20 cellular contexts compared by ENCODE assay signal in genomic region chr19:31140717-31141116, GRCh38.
DNase-seq lines count a peak whose midpoint lies in the region; ATAC-seq and TF ChIP-seq lines count a peak whose summit lies in the region.
"Had no signal": no experiment of that assay in that cellular context is flagged by ENCODE, and none has a peak within 500 bp of the region (broad histone marks: within the 10 kb centered on the region; RNA-seq: fewer than 3 reads in every experiment).

No MANE protein-coding gene starts in this region.

- no peaks in the 10 kb centered on the region for H3K27me3 ChIP-seq in H9 (ENCODE audit: insufficient read depth, low read length)
- H3K27me3 ChIP-seq: BE2C, esophagus squamous epithelium, Peyer's patch, suprapubic skin had no signal

- H3K79me1 ChIP-seq in H9 (ENCODE audit: insufficient read depth, low read depth, low read length, poor library complexity, severe bottlenecking) = no peaks in the 10 kb centered on the region

- no peak for ATAC-seq in HG03460 (IDR thresholded peaks at IDR 0.05; ENCODE audit: unreplicated experiment)
- ATAC-seq in GM19351 (IDR thresholded peaks at IDR 0.05; ENCODE audit: unreplicated experiment) = no peak
- ATAC-seq: activated T-cell treated with anti-CD3 and anti-CD28 coated beads, Interleukin-2, amount 50 U/mL, for 72 hours had no signal

- CTCF ChIA-PET in AG04449 (lab: Yijun Ruan, JAX) = interaction anchor here (0.5 to 1.6 kb wide), 10 partner anchors 8 to 186 kb away, joined by 3 to 5 read pairs (median 3); no protein-coding TSS in a partner anchor

- no peak overlapping the region for H3K14ac ChIP-seq in H9 (ENCODE audit: insufficient read depth, low read length)

- H2AK5ac ChIP-seq in H9 (ENCODE audit: insufficient read length, low read length) = no peak overlapping the region

- H3T11ph ChIP-seq in H9 (ENCODE audit: low read length) = no peak overlapping the region

- H3K23ac ChIP-seq in H9 (ENCODE audit: insufficient read length, low read depth, low read length) = no peak overlapping the region

- no peaks in the 10 kb centered on the region for H4K20me1 ChIP-seq in H9 (ENCODE audit: control insufficient read depth, insufficient read depth, insufficient read length)

- H2BK15ac ChIP-seq in H9 (ENCODE audit: low read depth, low read length) = no peak overlapping the region

- H3K4me3 ChIP-seq in AG04449 (ENCODE audit: low read depth, low read length) (no peak overlapping the region), cardiac fibroblast (replicated peaks in 1 of 2; ENCODE audit: low read depth in 2 of 2, low read length in 2 of 2) (no peak overlapping the region)
- H3K4me3 ChIP-seq: esophagus squamous epithelium, Peyer's patch, suprapubic skin had no signal

- WGBS in H9 (ENCODE audit: extremely low coverage, insufficient read length, low lambda C conversion rate) = no CpG with 5 or more reads among the region's 6 CpGs

- no peak overlapping the region for H3K4me3 Mint-ChIP-seq in H9
- H3K4me3 Mint-ChIP-seq: activated T-cell treated with anti-CD3 and anti-CD28 coated beads, Interleukin-2, amount 50 U/mL, for 72 hours; T-helper 1 cell treated with Interleukin-12 subunit alpha and Interleukin-12 subunit beta and Interleukin-4 antibody, amounts not matched to agents 30 μg/mL and 1 μg/mL, for 36 hours had no signal

- H3K27me3 Mint-ChIP-seq in H9 (ENCODE audit: low read depth) = peaks cover 1% of the 10 kb centered on the region; the same call in 1 of the 2 replicates

- no peak overlapping the region for H3K56ac ChIP-seq in H9 (ENCODE audit: insufficient read length, low read depth, low read length)

- no peak overlapping the region for H2BK20ac ChIP-seq in H9 (ENCODE audit: low read depth, low read length, poor library complexity, severe bottlenecking)

- no peaks in the 10 kb centered on the region; a peak in 1 of 7 replicates for H3K36me3 Mint-ChIP-seq in H9 (ENCODE audit: insufficient read depth in 1 of 3, low read depth in 3 of 3)

- H3K9me3 ChIP-seq in H9 (ENCODE audit: control insufficient read depth, low read depth, low read length) = no peaks in the 10 kb centered on the region
- H3K9me3 ChIP-seq: BE2C, esophagus squamous epithelium, Peyer's patch, suprapubic skin had no signal

- no peak overlapping the region for H3K27ac ChIP-seq in H9 (ENCODE audit: insufficient read length, low read depth, low read length)
- H3K27ac ChIP-seq: esophagus squamous epithelium, Peyer's patch, suprapubic skin had no signal

- H2BK12ac ChIP-seq in H9 (ENCODE audit: insufficient read length, low read depth, low read length) = no peak overlapping the region

- TF ChIP-seq CTCF in AG04449 (IDR thresholded peaks at IDR 0.05; ENCODE audit: insufficient read depth, low read length, missing control alignments) (peak; percentile 9), cardiac fibroblast (IDR thresholded peaks at IDR 0.05; ENCODE audit: low read depth, low read length) (no peak), H9 (conservative IDR thresholded peaks at IDR 0.05) (no peak)

- no peak overlapping the region for H3K4ac ChIP-seq in H9 (ENCODE audit: low read depth, low read length)

- no peak overlapping the region for H2BK5ac ChIP-seq in H9 (ENCODE audit: insufficient read length, low read length)

- H3K18ac ChIP-seq in H9 (ENCODE audit: insufficient read length, low read depth, low read length) = no peak overlapping the region

- H3K9ac ChIP-seq in H9 (ENCODE audit: extremely low read depth, insufficient read length, low read length) = no peak overlapping the region

- peaks cover 8 to 11% of the 10 kb centered on the region in 2 experiments; a peak in 3 of 4 replicates for H3K4me1 Mint-ChIP-seq in H9

- DNase-seq in AG04449 (ENCODE audit: low read depth, low spot score) (no peak), LHCN-M2 (ENCODE audit: low read depth) (peak; percentile 59), cardiac fibroblast (ENCODE audit: low read depth in 2 of 2) (peak; percentile 36 to 76), kidney tubule cell (ENCODE audit: low spot score) (peak; percentile 80), H9 (no peak), NAMALWA (ENCODE audit: low spot score) (no peak)
- DNase-seq: activated T-cell treated with anti-CD3 and anti-CD28 coated beads, Interleukin-2, amount 50 U/mL, for 72 hours; BE2C; DND-41; esophagus squamous epithelium; KBM-7; NCI-H1436 treated with DMSO at 0.1 percent for 48 hours; NCI-H524 treated with DMSO at 0.1 percent for 48 hours; Peyer's patch; stimulated activated CD4-positive, alpha-beta T cell treated with anti-CD3 and anti-CD28 coated beads, Interleukin-15, amount 100 ng/mL, for 24 hours had no signal

- POLR2A ChIA-PET in AG04449 (lab: Yijun Ruan, JAX) = interaction anchor here (0.6 to 1.4 kb wide), 5 partner anchors 8 to 209 kb away, joined by 3 to 8 read pairs (median 4); no protein-coding TSS in a partner anchor

- H3K23me2 ChIP-seq in H9 (ENCODE audit: insufficient read length, low read depth, low read length, poor library complexity, severe bottlenecking) = no peaks in the 10 kb centered on the region

- no peak overlapping the region for H4K5ac ChIP-seq in H9 (ENCODE audit: insufficient read length, low read depth, low read length)

- no peak overlapping the region for H4K91ac ChIP-seq in H9 (ENCODE audit: insufficient read length, low read depth, low read length)

- H4K8ac ChIP-seq in H9 (replicated peaks; ENCODE audit: insufficient read length, low read depth, low read length) = no peak overlapping the region

- no peaks in the 10 kb centered on the region for H3K79me2 ChIP-seq in H9 (ENCODE audit: insufficient read depth, low read length)

- no peak overlapping the region for H3K4me2 ChIP-seq in H9 (ENCODE audit: insufficient read depth, insufficient read length, low read length)

- H3K9me3 Mint-ChIP-seq in H9 = peaks cover 0 to 3% of the 10 kb centered on the region in 2 experiments; a peak in 1 of 5 replicates
- H3K9me3 Mint-ChIP-seq: activated T-cell treated with anti-CD3 and anti-CD28 coated beads, Interleukin-2, amount 50 U/mL, for 72 hours; T-helper 1 cell treated with Interleukin-12 subunit alpha and Interleukin-12 subunit beta and Interleukin-4 antibody, amounts not matched to agents 30 μg/mL and 1 μg/mL, for 36 hours had no signal

- no peaks in the 10 kb centered on the region for H3K4me1 ChIP-seq in H9 (ENCODE audit: insufficient read depth, low read length)
- H3K4me1 ChIP-seq: BE2C, esophagus squamous epithelium, Peyer's patch, suprapubic skin had no signal

- no peak overlapping the region for H2AFZ ChIP-seq in H9 (ENCODE audit: low read length)

- peak overlapping the region in 1 of 3 experiments; percentile 43; a peak in 2 of 7 replicates for H3K27ac Mint-ChIP-seq in H9
- H3K27ac Mint-ChIP-seq: activated T-cell treated with anti-CD3 and anti-CD28 coated beads, Interleukin-2, amount 50 U/mL, for 72 hours; progenitor cell of endocrine pancreas; T-helper 1 cell treated with Interleukin-12 subunit alpha and Interleukin-12 subunit beta and Interleukin-4 antibody, amounts not matched to agents 30 μg/mL and 1 μg/mL, for 36 hours had no signal

- no peak overlapping the region for H2BK120ac ChIP-seq in H9 (ENCODE audit: low read depth, low read length, poor library complexity, severe bottlenecking)

Comparison
In these comparisons a context has a peak if more than half of its experiments do, and no peak if none do; other contexts are left out.
1. DNase-seq: peak in LHCN-M2 (single experiment), cardiac fibroblast (2 of 2) and kidney tubule cell (single experiment); none in AG04449 (single experiment), H9 (single experiment) and NAMALWA (single experiment).